Comparison of ENCODE assay signal across 26 cellular contexts in the genomic region with DNA sequence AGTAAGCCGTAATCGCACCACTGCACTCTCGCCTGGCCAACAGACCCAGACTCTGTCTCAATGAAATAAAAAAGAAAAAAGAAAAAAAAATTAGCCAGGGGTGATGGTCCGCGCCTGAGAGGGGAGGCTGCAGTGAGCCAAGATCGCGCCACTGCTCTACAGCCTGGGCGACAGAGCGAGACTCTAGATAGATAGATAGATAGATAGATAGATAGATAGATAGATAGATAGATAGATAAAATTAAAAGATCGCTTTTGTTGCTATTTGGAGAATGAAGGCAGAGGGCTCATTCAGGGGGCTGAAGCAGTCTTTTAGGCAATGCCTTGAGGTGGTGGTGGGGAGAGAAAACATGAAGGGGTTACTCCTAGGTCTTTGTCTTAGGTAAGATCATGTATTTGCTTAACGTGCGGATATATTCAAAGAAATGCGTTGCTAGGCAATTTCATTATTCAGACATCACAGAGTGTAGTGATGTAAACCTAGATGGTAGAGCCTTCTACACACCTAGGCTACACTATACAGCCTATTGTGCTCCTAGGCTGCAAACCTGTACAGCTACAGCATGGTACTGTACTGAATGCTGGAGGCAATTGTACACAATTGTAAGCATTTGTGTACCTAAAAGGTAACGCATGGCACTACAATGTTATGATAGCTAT. TPM values are rescaled to one million over a fixed set of nuclear protein-coding genes. Genes with fewer than 3 reads are reported as not detected.
"Had no signal": no experiment of that assay in that cellular context is flagged by ENCODE, and none has a peak within 500 bp of the region (broad histone marks: within the 10 kb centered on the region; RNA-seq: fewer than 3 reads in every experiment).

No MANE protein-coding gene starts in this region.

- H3K27ac ChIP-seq: gastrocnemius medialis, left lung, thyroid gland had no signal

- DNase-seq: activated CD4-positive, alpha-beta T cell treated with anti-CD3 and anti-CD28 coated beads, Interleukin-2, amount 10 ng/mL, durations not matched to agents 24 days and 14 days; activated CD4-positive, CD25-positive, alpha-beta regulatory T cell; activated CD8-positive, alpha-beta memory T cell treated with anti-CD3 and anti-CD28 coated beads for 24 hours; activated CD8-positive, alpha-beta memory T cell treated with anti-CD3 and anti-CD28 coated beads, Interleukin-2, amount 50 U/mL, for 48 hours; activated effector memory CD4-positive, alpha-beta T cell treated with Interleukin-2 at 50 U/mL for 16 hours; activated naive CD4-positive, alpha-beta T cell treated with anti-CD3 and anti-CD28 coated beads, Interleukin-2, amount 10 ng/mL, durations not matched to agents 7 days and 5 days; activated naive CD8-positive, alpha-beta T cell treated with anti-CD3 and anti-CD28 coated beads, Interleukin-2, amount 50 U/mL, for 24 hours; activated T-cell treated with anti-CD3 and anti-CD28 coated beads, Interleukin-2, amount 50 U/mL, for 48 hours; effector CD4-positive, alpha-beta T cell; gastrocnemius medialis; mammary epithelial cell; midbrain; stimulated activated CD4-positive, alpha-beta T cell treated with anti-CD3 and anti-CD28 coated beads, Interleukin-2, amount 100 ng/mL, for 24 hours; stimulated activated naive CD4-positive, alpha-beta T cell treated with Interleukin-2 at 50 U/mL for 16 hours; T-helper 9 cell; thyroid gland had no signal

- H3K36me3 ChIP-seq: gastrocnemius medialis, left lung, prostate gland, right atrium auricular region, thyroid gland had no signal

- H3K9me3 Mint-ChIP-seq: activated CD4-positive, alpha-beta T cell treated with anti-CD3 and anti-CD28 coated beads, Interleukin-2, amount 10 ng/mL, durations not matched to agents 24 days and 14 days; activated naive CD4-positive, alpha-beta T cell treated with anti-CD3 and anti-CD28 coated beads, Interleukin-2, amount 10 ng/mL, durations not matched to agents 7 days and 5 days; activated naive CD8-positive, alpha-beta T cell treated with anti-CD3 and anti-CD28 coated beads, Interleukin-2, amount 50 U/mL, for 24 hours; nephron had no signal

- H3K4me3 Mint-ChIP-seq: activated CD4-positive, alpha-beta T cell treated with anti-CD3 and anti-CD28 coated beads, Interleukin-2, amount 10 ng/mL, durations not matched to agents 24 days and 14 days; activated naive CD4-positive, alpha-beta T cell treated with anti-CD3 and anti-CD28 coated beads, Interleukin-2, amount 10 ng/mL, durations not matched to agents 7 days and 5 days; activated naive CD8-positive, alpha-beta T cell treated with anti-CD3 and anti-CD28 coated beads, Interleukin-2, amount 50 U/mL, for 24 hours had no signal

- H3K27ac Mint-ChIP-seq: activated CD4-positive, alpha-beta T cell treated with anti-CD3 and anti-CD28 coated beads, Interleukin-2, amount 10 ng/mL, durations not matched to agents 24 days and 14 days; activated naive CD4-positive, alpha-beta T cell treated with anti-CD3 and anti-CD28 coated beads, Interleukin-2, amount 10 ng/mL, durations not matched to agents 7 days and 5 days; activated naive CD8-positive, alpha-beta T cell treated with anti-CD3 and anti-CD28 coated beads, Interleukin-2, amount 50 U/mL, for 24 hours; nephron had no signal

- H3K27me3 ChIP-seq: right atrium auricular region had no signal

- H3K9me3 ChIP-seq: gastrocnemius medialis, left lung, prostate gland, right atrium auricular region, thyroid gland had no signal

- ATAC-seq: activated naive CD8-positive, alpha-beta T cell treated with anti-CD3 and anti-CD28 coated beads, Interleukin-2, amount 50 U/mL, for 24 hours; esophagus mucosa; gastrocnemius medialis; left lung had no signal

- H3K4me3 ChIP-seq: left lung, prostate gland, right atrium auricular region, thyroid gland had no signal

RNA-seq across cellular contexts. Expression of a gene that starts 4.3 kb away (rescaled TPM):
- total RNA-seq: gastrocnemius medialis, kidney epithelial cell, right atrium auricular region, subcutaneous adipose tissue had no signal

RNA-seq across cellular contexts. Expression of a gene that starts 9.9 kb away (rescaled TPM):
- total RNA-seq: activated CD4-positive, alpha-beta T cell treated with anti-CD3 and anti-CD28 coated beads, Interleukin-2, amount 10 ng/mL, durations not matched to agents 24 days and 14 days; aorta; gastrocnemius medialis; osteocyte; subcutaneous adipose tissue; thyroid gland had no signal
- polyA plus RNA-seq: aorta had no signal

RNA-seq across cellular contexts. Expression of a gene that starts 40.7 kb away (rescaled TPM):
- total RNA-seq: aorta, cerebellum, gastrocnemius medialis, osteocyte, subcutaneous adipose tissue, thyroid gland had no signal
